20 cellular contexts compared by ENCODE assay signal in the genomic region with DNA sequence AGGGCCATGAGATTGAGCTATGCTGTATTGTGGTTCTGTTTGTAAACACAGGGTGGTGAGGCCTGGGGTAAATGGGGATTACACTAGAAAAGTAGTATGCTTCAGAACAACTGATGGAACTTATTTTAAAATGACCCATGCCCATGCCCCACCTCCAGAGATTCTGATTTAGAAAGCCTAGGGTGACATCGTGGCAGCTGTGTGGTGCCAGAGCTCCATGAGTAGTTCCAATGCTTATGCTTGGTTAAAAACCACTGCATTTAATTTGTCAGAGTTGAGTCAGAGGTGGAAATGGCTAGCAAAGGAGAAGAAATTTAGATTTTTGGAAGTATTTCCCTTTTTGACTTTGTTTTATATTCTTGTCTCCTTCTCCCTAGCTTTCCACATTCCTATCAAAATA.
A peak's percentile ranks its signal among the peaks of the same experiment; 100 is the strongest.
DNase-seq lines count a peak whose midpoint lies in the region; FAIRE-seq and TF ChIP-seq lines count a peak whose summit lies in the region.
"Had no signal": no experiment of that assay in that cellular context is flagged by ENCODE, and none has a peak within 500 bp of the region (broad histone marks: within the 10 kb centered on the region; RNA-seq: fewer than 3 reads in every experiment).

No MANE protein-coding gene starts in this region.

- H3K4me3 Mint-ChIP-seq in HFFc6 = no peak overlapping the region
- H3K4me3 Mint-ChIP-seq in chondrocyte (ENCODE audit: unreplicated experiment) = no peak overlapping the region
- H3K4me3 Mint-ChIP-seq: activated CD8-positive, alpha-beta memory T cell treated with anti-CD3 and anti-CD28 coated beads, Interleukin-2, amount 10 ng/mL, durations not matched to agents 7 days and 5 days; T-helper 1 cell treated with Interleukin-12 subunit alpha and Interleukin-12 subunit beta and Interleukin-4 antibody, amounts not matched to agents 30 μg/mL and 1 μg/mL, for 36 hours had no signal

- peak; percentile 53 for DNase-seq in AG08395 (ENCODE audit: low spot score)
- peak; percentile 35 for DNase-seq in HFFc6
- no peak for DNase-seq in chondrocyte (ENCODE audit: low spot score)
- peak; percentile 38 for DNase-seq in iris pigment epithelial cell (ENCODE audit: low read depth)
- no peak for DNase-seq in 8988T
- no peak for DNase-seq in kidney
- no peak for DNase-seq in NCI-H446 (lab: John Stamatoyannopoulos, UW)
- DNase-seq in thyroid gland = no peak
- DNase-seq: ACHN; activated CD4-positive, CD25-positive, alpha-beta regulatory T cell; activated CD8-positive, alpha-beta memory T cell treated with anti-CD3 and anti-CD28 coated beads, Interleukin-2, amount 10 ng/mL, durations not matched to agents 7 days and 5 days; activated naive CD4-positive, alpha-beta T cell treated with Interleukin-2 at 50 U/mL for 16 hours; caudate nucleus; kidney glomerular epithelial cell; NCI-H1092 treated with DMSO at 0.1 percent for 48 hours; stimulated activated naive CD8-positive, alpha-beta T cell treated with anti-CD3 and anti-CD28 coated beads, Interleukin-15, Interleukin-2, amounts not matched to agents 100 U/mL and 50 U/mL, for 24 hours; uterus had no signal

- intact Hi-C loops in kidney (cut with DNase I) (no loop called here), thyroid gland (cut with DNase I) (no loop called here)

- WGBS in thyroid gland, 2 donors = 68 to 69% methylated on average over 1 of the region's 1 CpG

- no peaks in the 10 kb centered on the region for H3K36me3 ChIP-seq in kidney (ENCODE audit: control insufficient read depth in 1 of 2, insufficient read depth in 2 of 2, low read length in 2 of 2)
- no peaks in the 10 kb centered on the region for H3K36me3 ChIP-seq in thyroid gland
- H3K36me3 ChIP-seq: uterus had no signal

- no peak for TF ChIP-seq POLR2A in thyroid gland (IDR thresholded peaks at IDR 0.05)

- no peaks in the 10 kb centered on the region for H3K9me3 ChIP-seq in kidney (ENCODE audit: control insufficient read depth in 1 of 2, low read length in 2 of 2)
- H3K9me3 ChIP-seq in thyroid gland = no peaks in the 10 kb centered on the region
- H3K9me3 ChIP-seq: uterus had no signal

- H3K9me3 Mint-ChIP-seq in HFFc6 (no peaks in the 10 kb centered on the region), chondrocyte (ENCODE audit: low read depth) (no peaks in the 10 kb centered on the region)

- H3K9ac ChIP-seq in kidney (ENCODE audit: low read length in 2 of 2) = no peak overlapping the region
- H3K9ac ChIP-seq: parathyroid adenoma had no signal

- H3K27me3 Mint-ChIP-seq in HFFc6 (ENCODE audit: insufficient read depth) (no peaks in the 10 kb centered on the region), chondrocyte (ENCODE audit: low read depth) (no peaks in the 10 kb centered on the region)

- H3K27me3 ChIP-seq in thyroid gland = no peaks in the 10 kb centered on the region
- H3K27me3 ChIP-seq: uterus had no signal

- H3K4me3 ChIP-seq in kidney (ENCODE audit: low read length in 2 of 2) (no peak overlapping the region), thyroid gland (replicated peaks in 1 of 3) (no peak overlapping the region)
- H3K4me3 ChIP-seq: uterus had no signal

- H3K4me1 ChIP-seq in kidney (ENCODE audit: control insufficient read depth in 1 of 2, insufficient read depth in 1 of 2, low read depth in 1 of 2, low read length in 2 of 2) = no peaks in the 10 kb centered on the region
- H3K4me1 ChIP-seq in thyroid gland = no peaks in the 10 kb centered on the region
- H3K4me1 ChIP-seq: parathyroid adenoma, uterus had no signal

- peak; percentile 49; the same call in 1 of the 2 replicates for TF ChIP-seq CTCF in HFFc6 (IDR thresholded peaks at IDR 0.05)
- TF ChIP-seq CTCF in chondrocyte (IDR thresholded peaks at IDR 0.05) = peak; percentile 68
- TF ChIP-seq CTCF in kidney (IDR thresholded peaks at IDR 0.05; ENCODE audit: borderline replicate concordance, extremely low read depth, insufficient read depth) = no peak
- TF ChIP-seq CTCF in thyroid gland (IDR thresholded peaks at IDR 0.05) = no peak

- H3K36me3 Mint-ChIP-seq in HFFc6 (ENCODE audit: low read depth) (no peaks in the 10 kb centered on the region), chondrocyte (ENCODE audit: low read depth) (no peaks in the 10 kb centered on the region)
- H3K36me3 Mint-ChIP-seq: activated CD8-positive, alpha-beta memory T cell treated with anti-CD3 and anti-CD28 coated beads, Interleukin-2, amount 10 ng/mL, durations not matched to agents 7 days and 5 days had no signal

- H3K27ac ChIP-seq in kidney (ENCODE audit: low read depth in 2 of 2, low read length in 2 of 2) (no peak overlapping the region), thyroid gland (no peak overlapping the region)
- H3K27ac ChIP-seq: parathyroid adenoma, uterus had no signal

- no peak overlapping the region for H3K27ac Mint-ChIP-seq in HFFc6
- H3K27ac Mint-ChIP-seq in chondrocyte (ENCODE audit: unreplicated experiment) = peak overlapping the region; percentile 20
- H3K27ac Mint-ChIP-seq: activated CD8-positive, alpha-beta memory T cell treated with anti-CD3 and anti-CD28 coated beads, Interleukin-2, amount 10 ng/mL, durations not matched to agents 7 days and 5 days; T-helper 1 cell treated with Interleukin-12 subunit alpha and Interleukin-12 subunit beta and Interleukin-4 antibody, amounts not matched to agents 30 μg/mL and 1 μg/mL, for 36 hours had no signal

- FAIRE-seq in kidney (lab: Jason Lieb, UNC) = no peak
- FAIRE-seq: GM19239 had no signal

- H3K4me1 Mint-ChIP-seq in HFFc6 (ENCODE audit: low read depth) = peaks cover 24% of the 10 kb centered on the region
- H3K4me1 Mint-ChIP-seq in chondrocyte (ENCODE audit: low read depth) = peaks cover 15% of the 10 kb centered on the region
- H3K4me1 Mint-ChIP-seq: activated CD8-positive, alpha-beta memory T cell treated with anti-CD3 and anti-CD28 coated beads, Interleukin-2, amount 10 ng/mL, durations not matched to agents 7 days and 5 days had no signal

Comparison
In these comparisons a context has a peak if more than half of its experiments do, and no peak if none do; other contexts are left out.
1. DNase-seq: peak in AG08395 (single experiment), HFFc6 (single experiment) and iris pigment epithelial cell (single experiment); none in chondrocyte (single experiment), 8988T (single experiment), kidney (single experiment), NCI-H446 (0 of 2) and thyroid gland (0 of 2).
2. CTCF ChIP-seq: peak in HFFc6 (single experiment) and chondrocyte (single experiment); none in kidney (single experiment) and thyroid gland (0 of 6).